Comparison of ENCODE assay signal across 13 cellular contexts in genomic region chr18:22194151-22194598, GRCh38. TPM values are rescaled to one million over a fixed set of nuclear protein-coding genes. Genes with fewer than 3 reads are reported as not detected.
DNase-seq lines count a peak whose midpoint lies in the region; ATAC-seq, FAIRE-seq and TF ChIP-seq lines count a peak whose summit lies in the region.
"Had no signal": no experiment of that assay in that cellular context is flagged by ENCODE, and none has a peak within 500 bp of the region (broad histone marks: within the 10 kb centered on the region; RNA-seq: fewer than 3 reads in every experiment).

No MANE protein-coding gene starts in this region.

- H3K9me3 ChIP-seq in endothelial cell of umbilical vein (replicated peaks; ENCODE audit: control insufficient read depth, insufficient read depth, low read length) (no peaks in the 10 kb centered on the region), right lobe of liver (no peaks in the 10 kb centered on the region), stomach smooth muscle (ENCODE audit: control insufficient read depth in 2 of 2, low read length in 2 of 2) (no peaks in the 10 kb centered on the region), T-helper 17 cell (ENCODE audit: control insufficient read depth, low read length, poor library complexity, severe bottlenecking) (no peaks in the 10 kb centered on the region), HAP-1 (no peaks in the 10 kb centered on the region)
- H3K9me3 ChIP-seq: BLaER1 treated with 17β-estradiol and CSF1 and Interleukin-3, amounts not matched to agents 10 nM and 100 nM had no signal

- WGBS in right lobe of liver (ENCODE audit: insufficient coverage, low coverage, low lambda C conversion rate, missing lambda C conversion rate): 23% methylated on average over 4 of the region's 7 CpGs

- dilution Hi-C loops in endothelial cell of umbilical vein (cut with MboI; ENCODE audit: extremely low pct_ligation_motif_present, low sequenced_read_pairs): loop anchor here (25.0 kb wide), 1 partner anchor 243 kb away; no protein-coding TSS in a partner anchor

- peak overlapping the region; percentile 1 for H2AFZ ChIP-seq in endothelial cell of umbilical vein (ENCODE audit: low read depth, low read length)
- H2AFZ ChIP-seq: GM23248 had no signal

- ATAC-seq in right lobe of liver: peak; percentile 76 to 86 (median 81)
- ATAC-seq in GM18517 (IDR thresholded peaks at IDR 0.05; ENCODE audit: unreplicated experiment): no peak
- no peak for ATAC-seq in T-helper 17 cell
- ATAC-seq in esophagus mucosa: no peak

- no peak for TF ChIP-seq CTCF in endothelial cell of umbilical vein (IDR thresholded peaks at IDR 0.05; ENCODE audit: extremely low read depth in 1 of 2, insufficient read depth in 1 of 2, low read depth in 1 of 2, low read length in 2 of 2)
- TF ChIP-seq CTCF in right lobe of liver (IDR thresholded peaks at IDR 0.05): no peak

- no peaks in the 10 kb centered on the region for H3K36me3 Mint-ChIP-seq in T-helper 17 cell (ENCODE audit: low read depth)
- H3K36me3 Mint-ChIP-seq: memory B cell had no signal

- H3K9me1 ChIP-seq in endothelial cell of umbilical vein (replicated peaks; ENCODE audit: control insufficient read depth, extremely low read depth, insufficient read depth, low read length): no peaks in the 10 kb centered on the region

- H3K4me1 ChIP-seq in endothelial cell of umbilical vein (ENCODE audit: control insufficient read depth, extremely low read depth, insufficient read depth, low read length) (peaks cover 62% of the 10 kb centered on the region), right lobe of liver (peaks cover 0 to 10% (median 2%) of the 10 kb centered on the region in 4 donors), stomach smooth muscle (ENCODE audit: control insufficient read depth, insufficient read depth, low read length) (peaks cover 6% of the 10 kb centered on the region), HAP-1 (no peaks in the 10 kb centered on the region)

- TF ChIP-seq POLR2A in endothelial cell of umbilical vein (IDR thresholded peaks at IDR 0.05; ENCODE audit: low read depth, low read length) (no peak), right lobe of liver (IDR thresholded peaks at IDR 0.05) (no peak)

- H3K9ac ChIP-seq in endothelial cell of umbilical vein (replicated peaks; ENCODE audit: extremely low read depth, insufficient read depth, low read length) (peak overlapping the region; percentile 76), stomach smooth muscle (ENCODE audit: low read length in 2 of 2) (no peak overlapping the region)
- H3K9ac ChIP-seq: BLaER1 treated with 17β-estradiol and CSF1 and Interleukin-3, amounts not matched to agents 10 nM and 100 nM; GM23248 had no signal

- POLR2A ChIA-PET in endothelial cell of umbilical vein (lab: Charles Lee): interaction anchor here (0.6 kb wide), 1 partner anchor 21 kb away, joined by 3 read pairs; no protein-coding TSS in a partner anchor

- no peaks in the 10 kb centered on the region for H3K4me1 Mint-ChIP-seq in T-helper 17 cell

- CTCF ChIA-PET in endothelial cell of umbilical vein (lab: Charles Lee): interaction anchor here (0.7 to 1.2 kb wide), 3 partner anchors 25 to 369 kb away, joined by 3 to 6 read pairs (median 4); no protein-coding TSS in a partner anchor

- no peaks in the 10 kb centered on the region for H3K27me3 ChIP-seq in endothelial cell of umbilical vein (ENCODE audit: control insufficient read depth in 2 of 2, insufficient read depth in 2 of 2, low read length in 2 of 2)
- H3K27me3 ChIP-seq in right lobe of liver: no peaks in the 10 kb centered on the region
- H3K27me3 ChIP-seq in stomach smooth muscle (ENCODE audit: control insufficient read depth in 1 of 2, insufficient read depth in 2 of 2, low read length in 2 of 2): no peaks in the 10 kb centered on the region
- no peaks in the 10 kb centered on the region for H3K27me3 ChIP-seq in HAP-1 (ENCODE audit: low read depth)
- H3K27me3 ChIP-seq: BLaER1 treated with 17β-estradiol and CSF1 and Interleukin-3, amounts not matched to agents 10 nM and 100 nM had no signal

- H3K27ac Mint-ChIP-seq in T-helper 17 cell: no peak overlapping the region
- H3K27ac Mint-ChIP-seq: memory B cell had no signal

- H3K27ac ChIP-seq in endothelial cell of umbilical vein (ENCODE audit: insufficient read depth, low read depth, low read length): peak overlapping the region; percentile 83
- H3K27ac ChIP-seq in right lobe of liver: peak overlapping the region in 2 of 3 donors; percentile 9 to 19
- H3K27ac ChIP-seq in stomach smooth muscle (ENCODE audit: low read length): peak overlapping the region; percentile 31
- H3K27ac ChIP-seq: BLaER1 treated with 17β-estradiol and CSF1 and Interleukin-3, amounts not matched to agents 10 nM and 100 nM; GM23248 had no signal

- H3K36me3 ChIP-seq in endothelial cell of umbilical vein (ENCODE audit: control insufficient read depth in 2 of 2, extremely low read depth in 1 of 2, insufficient read depth in 2 of 2, low read length in 2 of 2) (no peaks in the 10 kb centered on the region), right lobe of liver (peaks cover 0 to 12% (median 1%) of the 10 kb centered on the region in 4 donors), stomach smooth muscle (ENCODE audit: control insufficient read depth in 2 of 2, insufficient read depth in 2 of 2, low read length in 2 of 2) (no peaks in the 10 kb centered on the region), HAP-1 (replicated peaks) (no peaks in the 10 kb centered on the region)

- peak; percentile 91 for DNase-seq in NCI-H226
- peak; percentile 79 for DNase-seq in endothelial cell of umbilical vein (ENCODE audit: low read depth, low spot score)
- peak in 1 of 3 donors; percentile 31 for DNase-seq in right lobe of liver
- DNase-seq in T-helper 17 cell: no peak
- no peak for DNase-seq in HAP-1 (ENCODE audit: low spot score in 2 of 2)
- DNase-seq: activated T-cell treated with anti-CD3 and anti-CD28 coated beads, Interleukin-2, amount 50 U/mL, for 48 hours; central memory CD4-positive, alpha-beta T cell; GM23248 had no signal

- H3K4me3 ChIP-seq in endothelial cell of umbilical vein (replicated peaks in 1 of 3; ENCODE audit: insufficient read depth in 1 of 3, low read depth in 1 of 3, low read length in 3 of 3): no peak overlapping the region
- no peak overlapping the region for H3K4me3 ChIP-seq in right lobe of liver
- H3K4me3 ChIP-seq in stomach smooth muscle (ENCODE audit: low read length in 2 of 2): no peak overlapping the region
- no peak overlapping the region for H3K4me3 ChIP-seq in HAP-1
- H3K4me3 ChIP-seq: BLaER1 treated with 17β-estradiol and CSF1 and Interleukin-3, amounts not matched to agents 10 nM and 100 nM; GM23248 had no signal

- in situ Hi-C loops in HAP-1 (cut with MboI; ENCODE audit: low sequenced_read_pairs): no loop called here

- peaks cover 23% of the 10 kb centered on the region for H3K27me3 Mint-ChIP-seq in T-helper 17 cell

- H3K79me2 ChIP-seq in endothelial cell of umbilical vein (ENCODE audit: control insufficient read depth, insufficient read depth, low read length): peaks cover 61% of the 10 kb centered on the region

- H3K4me2 ChIP-seq in endothelial cell of umbilical vein (ENCODE audit: insufficient read depth, low read length): peak overlapping the region; percentile 91
- H3K4me2 ChIP-seq: BLaER1 treated with 17β-estradiol and CSF1 and Interleukin-3, amounts not matched to agents 10 nM and 100 nM had no signal

- no TSS peak for BruUV-seq in endothelial cell of umbilical vein (replicated peaks; lab: Mats Ljungman, UMichigan)

- no peaks in the 10 kb centered on the region for H4K20me1 ChIP-seq in endothelial cell of umbilical vein (replicated peaks; ENCODE audit: control insufficient read depth, extremely low read depth, insufficient read depth, low read length)
- H4K20me1 ChIP-seq: BLaER1 treated with 17β-estradiol and CSF1 and Interleukin-3, amounts not matched to agents 10 nM and 100 nM had no signal

- FAIRE-seq in endothelial cell of umbilical vein (lab: Jason Lieb, UNC): peak; percentile 12

- intact Hi-C loops in endothelial cell of umbilical vein (cut with micrococcal nuclease) (loop anchor here (5.0 kb wide), 2 partner anchors 153 to 368 kb away; no protein-coding TSS in a partner anchor), right lobe of liver (cut with DNase I) (no loop called here)

- H3K4me3 Mint-ChIP-seq in T-helper 17 cell: no peak overlapping the region
- H3K4me3 Mint-ChIP-seq: memory B cell had no signal

TF ChIP-seq in endothelial cell of umbilical vein, 7 proteins besides CTCF, POLR2A, EP300 and RAD21:
- TF ChIP-seq GATA2 (IDR thresholded peaks at IDR 0.05; ENCODE audit: insufficient read depth, insufficient read length, low read depth, low read length): no peak
- no peak for TF ChIP-seq MYC (IDR thresholded peaks at IDR 0.05; ENCODE audit: low read depth, low read length)
- no peak for TF ChIP-seq JUN (IDR thresholded peaks at IDR 0.05; ENCODE audit: borderline replicate concordance, insufficient read depth, insufficient read length, low read depth)
- TF ChIP-seq MAX (IDR thresholded peaks at IDR 0.05; ENCODE audit: insufficient read depth, insufficient read length): no peak
- no peak for TF ChIP-seq POLR2AphosphoS5 (IDR thresholded peaks at IDR 0.05; ENCODE audit: insufficient read depth, low read depth, low read length)
- no peak for TF ChIP-seq EZH2 (IDR thresholded peaks at IDR 0.05; ENCODE audit: borderline replicate concordance, low read depth, low read length, severe bottlenecking)
- no peak for TF ChIP-seq FOS (IDR thresholded peaks at IDR 0.05; ENCODE audit: borderline replicate concordance, insufficient read depth, low read length)

RNA-seq across cellular contexts. Expression of gene GATA6, which starts 24.8 kb away (rescaled TPM):
- total RNA-seq in endothelial cell of umbilical vein: 14.6 and 14.9 TPM in 2 replicates
- polyA plus RNA-seq in endothelial cell of umbilical vein: 3.9 and 4.1 TPM in 2 replicates
- polyA plus RNA-seq in endothelial cell of umbilical vein (2011; cell fraction: cytosol; rRNA removed): 3.5 and 3.7 TPM in 2 replicates
- polyA plus RNA-seq in endothelial cell of umbilical vein (2011; cell fraction: nucleus; rRNA removed): 7.1 and 10.1 TPM in 2 replicates
- polyA plus RNA-seq in endothelial cell of umbilical vein (2012): 5.8 and 7.2 TPM in 2 replicates
- polyA minus RNA-seq in endothelial cell of umbilical vein: 2.7 and 3.8 TPM in 2 replicates
- 5.7 TPM for polyA minus RNA-seq in endothelial cell of umbilical vein (2011; cell fraction: cytosol; rRNA and poly(A)+ RNA removed)
- polyA minus RNA-seq in endothelial cell of umbilical vein (2011; cell fraction: nucleus; rRNA and poly(A)+ RNA removed): 13.0 and 24.8 TPM in 2 replicates
- 10 to 100 TPM in 3 of 6 experiments, 1 to 10 TPM in 3; 8.0 to 14.0 (median 9.5) TPM for total RNA-seq in right lobe of liver
- total RNA-seq in T-helper 17 cell: not detected
- total RNA-seq in esophagus mucosa: 0.32 TPM

Comparison
In these comparisons a context has a peak if more than half of its experiments do, and no peak if none do; other contexts are left out.
1. DNase-seq: peak in NCI-H226 (single experiment) and endothelial cell of umbilical vein (single experiment); none in T-helper 17 cell (0 of 3) and HAP-1 (0 of 2).
2. H3K27ac ChIP-seq: peak in every context shown above with its lines; median percentile 83 in endothelial cell of umbilical vein; 31 in stomach smooth muscle; 14 in right lobe of liver.
3. ATAC-seq: peak in right lobe of liver (4 of 4); none in GM18517 (single experiment), T-helper 17 cell (single experiment) and esophagus mucosa (single experiment).